In genomic region chr10:23073527-23073926, GRCh38 we compare ENCODE assay signal across 23 cellular contexts.
"Had no signal": no experiment of that assay in that cellular context is flagged by ENCODE, and none has a peak within 500 bp of the region (broad histone marks: within the 10 kb centered on the region; RNA-seq: fewer than 3 reads in every experiment).

No MANE protein-coding gene starts in this region.

- ATAC-seq: activated CD8-positive, alpha-beta memory T cell treated with anti-CD3 and anti-CD28 coated beads, Interleukin-2, amount 10 ng/mL, durations not matched to agents 7 days and 5 days; T-helper 17 cell; WTC11 had no signal

- H3K4me1 Mint-ChIP-seq: activated naive CD4-positive, alpha-beta T cell treated with anti-CD3 and anti-CD28 coated beads, Interleukin-2, amount 50 U/mL, for 24 hours; T-helper 17 cell; WTC11 had no signal

- DNase-seq: activated CD4-positive, alpha-beta T cell treated with anti-CD3 and anti-CD28 coated beads for 48 hours; activated CD4-positive, alpha-beta T cell treated with anti-CD3 and anti-CD28 coated beads, Interleukin-2, amount 50 U/mL, for 4 hours; activated CD4-positive, CD25-positive, alpha-beta regulatory T cell treated with anti-CD3 and anti-CD28 coated beads, Interleukin-2, amount 50 U/mL, for 72 hours; activated CD8-positive, alpha-beta memory T cell treated with anti-CD3 and anti-CD28 coated beads, Interleukin-2, amount 10 ng/mL, durations not matched to agents 7 days and 5 days; activated effector memory CD4-positive, alpha-beta T cell treated with Interleukin-2 at 50 U/mL for 16 hours; activated naive CD4-positive, alpha-beta T cell; activated T-cell treated with anti-CD3 and anti-CD28 coated beads, Interleukin-2, amount 50 U/mL, for 24 hours; aorta; MM.1S; NCI-H1105; NCI-H1436; NCI-H1694 treated with DMSO at 0.1 percent for 48 hours; NCI-H2029 treated with DMSO at 0.1 percent for 48 hours; NCI-H446; NCI-H524; Peyer's patch; SHP77 treated with DMSO at 0.1 percent for 48 hours; T-helper 17 cell; T-helper 9 cell had no signal

- H3K36me3 ChIP-seq: breast epithelium, Peyer's patch had no signal

- H3K27ac Mint-ChIP-seq: activated CD8-positive, alpha-beta memory T cell treated with anti-CD3 and anti-CD28 coated beads, Interleukin-2, amount 10 ng/mL, durations not matched to agents 7 days and 5 days; activated naive CD4-positive, alpha-beta T cell treated with anti-CD3 and anti-CD28 coated beads, Interleukin-2, amount 50 U/mL, for 24 hours; activated T-cell treated with anti-CD3 and anti-CD28 coated beads, Interleukin-2, amount 50 U/mL, for 24 hours; activated T-helper 1 cell treated with anti-CD3 and anti-CD28 coated beads, Interleukin-12 subunit alpha, Interleukin-12 subunit beta, Interleukin-2, Interleukin-4 antibody, amounts not matched to agents 30 ng/mL and 10 ng/mL and 1 ng/mL, durations not matched to agents 14 hours and 24 hours and 36 hours; T-helper 17 cell; WTC11 had no signal

- H3K9me3 ChIP-seq: breast epithelium, Peyer's patch had no signal

- H3K27me3 ChIP-seq: breast epithelium, Peyer's patch had no signal

- H3K4me1 ChIP-seq: breast epithelium, Peyer's patch had no signal

- H3K27ac ChIP-seq: breast epithelium, Peyer's patch had no signal

- H3K4me3 Mint-ChIP-seq: activated CD8-positive, alpha-beta memory T cell treated with anti-CD3 and anti-CD28 coated beads, Interleukin-2, amount 10 ng/mL, durations not matched to agents 7 days and 5 days; activated naive CD4-positive, alpha-beta T cell treated with anti-CD3 and anti-CD28 coated beads, Interleukin-2, amount 50 U/mL, for 24 hours; activated T-cell treated with anti-CD3 and anti-CD28 coated beads, Interleukin-2, amount 50 U/mL, for 24 hours; activated T-helper 1 cell treated with anti-CD3 and anti-CD28 coated beads, Interleukin-12 subunit alpha, Interleukin-12 subunit beta, Interleukin-2, Interleukin-4 antibody, amounts not matched to agents 30 ng/mL and 10 ng/mL and 1 ng/mL, durations not matched to agents 14 hours and 24 hours and 36 hours; T-helper 17 cell; WTC11 had no signal

- H3K36me3 Mint-ChIP-seq: activated CD8-positive, alpha-beta memory T cell treated with anti-CD3 and anti-CD28 coated beads, Interleukin-2, amount 10 ng/mL, durations not matched to agents 7 days and 5 days; activated naive CD4-positive, alpha-beta T cell treated with anti-CD3 and anti-CD28 coated beads, Interleukin-2, amount 50 U/mL, for 24 hours; WTC11 had no signal

- H3K9me3 Mint-ChIP-seq: activated naive CD4-positive, alpha-beta T cell treated with anti-CD3 and anti-CD28 coated beads, Interleukin-2, amount 50 U/mL, for 24 hours; activated T-cell treated with anti-CD3 and anti-CD28 coated beads, Interleukin-2, amount 50 U/mL, for 24 hours; activated T-helper 1 cell treated with anti-CD3 and anti-CD28 coated beads, Interleukin-12 subunit alpha, Interleukin-12 subunit beta, Interleukin-2, Interleukin-4 antibody, amounts not matched to agents 30 ng/mL and 10 ng/mL and 1 ng/mL, durations not matched to agents 14 hours and 24 hours and 36 hours; WTC11 had no signal

- H3K4me3 ChIP-seq: breast epithelium, Peyer's patch had no signal
